Comparison of ENCODE assay signal across 8 cellular contexts in genomic region chr3:25663324-25664065, GRCh38. TPM values are rescaled to one million over a fixed set of nuclear protein-coding genes. Genes with fewer than 3 reads are reported as not detected.
A peak's percentile ranks its signal among the peaks of the same experiment; 100 is the strongest.
DNase-seq lines count a peak whose midpoint lies in the region; ATAC-seq and TF ChIP-seq lines count a peak whose summit lies in the region.

No MANE protein-coding gene starts in this region.

- TF ChIP-seq POLR2A in Raji (IDR thresholded peaks at IDR 0.05; ENCODE audit: insufficient read depth, low read depth, low read length) = 0 out of 2 replicates have a peak, but pooled peaks have one; percentile 19

- DNase-seq in GM03348 (ENCODE audit: low spot score) (peak; percentile 20), HT1080 (ENCODE audit: low read depth) (peak; percentile 34), brain microvascular endothelial cell (no peak), NCI-H1930 (lab: John Stamatoyannopoulos, UW) (no peak)
- peak; percentile 17 for DNase-seq in stimulated activated naive B cell treated with anti-CD40 and anti-IgM and Interleukin-4, amounts not matched to agents 10 μg/mL and 1 μg/mL and 100 μg/mL, for 72 hours

- H3K27me3 Mint-ChIP-seq in stimulated activated naive B cell treated with anti-CD40 and anti-IgM and Interleukin-4, amounts not matched to agents 10 μg/mL and 1 μg/mL and 100 μg/mL, for 72 hours = no peaks in the 10 kb centered on the region

- H3K36me3 Mint-ChIP-seq in stimulated activated naive B cell treated with anti-CD40 and anti-IgM and Interleukin-4, amounts not matched to agents 10 μg/mL and 1 μg/mL and 100 μg/mL, for 72 hours = peaks cover 8 to 20% of the 10 kb centered on the region in 2 donors

- H3K4me1 Mint-ChIP-seq in stimulated activated naive B cell treated with anti-CD40 and anti-IgM and Interleukin-4, amounts not matched to agents 10 μg/mL and 1 μg/mL and 100 μg/mL, for 72 hours = peaks cover 29 to 56% of the 10 kb centered on the region in 2 donors

- no peaks in the 10 kb centered on the region for H3K9me3 Mint-ChIP-seq in stimulated activated naive B cell treated with anti-CD40 and anti-IgM and Interleukin-4, amounts not matched to agents 10 μg/mL and 1 μg/mL and 100 μg/mL, for 72 hours

- no peaks in the 10 kb centered on the region for H3K27me3 ChIP-seq in brain microvascular endothelial cell (replicated peaks)
- H3K27me3 ChIP-seq in layer of hippocampus (ENCODE audit: control insufficient read depth, insufficient read depth, low read length) = no peaks in the 10 kb centered on the region

- H3K27ac Mint-ChIP-seq in stimulated activated naive B cell treated with anti-CD40 and anti-IgM and Interleukin-4, amounts not matched to agents 10 μg/mL and 1 μg/mL and 100 μg/mL, for 72 hours = peak overlapping the region; percentile 99

- TF ChIP-seq CTCF in brain microvascular endothelial cell (IDR thresholded peaks at IDR 0.05; ENCODE audit: low read depth, low read length, missing control alignments) = no peak

- H3K27ac ChIP-seq in brain microvascular endothelial cell (peak overlapping the region; percentile 91), layer of hippocampus (ENCODE audit: low read depth, low read length) (peak overlapping the region; percentile 94)

- H3K4me3 ChIP-seq in brain microvascular endothelial cell (ENCODE audit: low read depth, low read length) = peak overlapping the region; percentile 86

- H3K36me3 ChIP-seq in brain microvascular endothelial cell (replicated peaks) = no peaks in the 10 kb centered on the region

- in situ Hi-C loops in brain microvascular endothelial cell (cut with HindIII; ENCODE audit: low pct_ligation_motif_present, low sequenced_read_pairs) = no loop called here

- peak; percentile 20 for ATAC-seq in GM21423 (IDR thresholded peaks at IDR 0.05; ENCODE audit: unreplicated experiment)
- peak; percentile 16 to 18 for ATAC-seq in stimulated activated naive B cell treated with anti-CD40 and anti-IgM and Interleukin-4, amounts not matched to agents 10 μg/mL and 1 μg/mL and 100 μg/mL, for 72 hours (replicated peaks)

- peak overlapping the region; percentile 93 to 97 for H3K4me3 Mint-ChIP-seq in stimulated activated naive B cell treated with anti-CD40 and anti-IgM and Interleukin-4, amounts not matched to agents 10 μg/mL and 1 μg/mL and 100 μg/mL, for 72 hours

RNA-seq across cellular contexts. Expression of gene TOP2B, which starts 1.2 kb away (rescaled TPM):
- total RNA-seq in HT1080 (2014; rRNA removed; shearing (Covaris generic)) = 52.0 and 52.2 TPM in 2 replicates
- polyA plus RNA-seq in HT1080 (2015; cell fraction: cytosol; rRNA removed) = 55.8 and 77.6 TPM in 2 replicates
- polyA plus RNA-seq in HT1080 (2015; cell fraction: nucleus; rRNA removed) = 81.5 and 82.3 TPM in 2 replicates

Comparison
In these comparisons a context has a peak if more than half of its experiments do, and no peak if none do; other contexts are left out.
1. DNase-seq: peak in GM03348 (single experiment), HT1080 (single experiment) and stimulated activated naive B cell treated with anti-CD40 and anti-IgM and Interleukin-4, amounts not matched to agents 10 μg/mL and 1 μg/mL and 100 μg/mL, for 72 hours (single experiment); none in brain microvascular endothelial cell (single experiment) and NCI-H1930 (0 of 2).